Comparison of ENCODE assay signal across 20 cellular contexts in genomic region chr11:95599959-95600586, GRCh38.
DNase-seq lines count a peak whose midpoint lies in the region; ATAC-seq, FAIRE-seq and TF ChIP-seq lines count a peak whose summit lies in the region.
"Had no signal": no experiment of that assay in that cellular context is flagged by ENCODE, and none has a peak within 500 bp of the region (broad histone marks: within the 10 kb centered on the region; RNA-seq: fewer than 3 reads in every experiment).

No MANE protein-coding gene starts in this region.

- H3K4me3 Mint-ChIP-seq in CD4-positive, CD25-positive, alpha-beta regulatory T cell, result peak overlapping the region in 1 of 4 donors; percentile 33
- H3K4me3 Mint-ChIP-seq in neural progenitor cell, result no peak overlapping the region
- H3K4me3 Mint-ChIP-seq: naive B cell had no signal

- peak overlapping the region; percentile 4 for H3K4me2 ChIP-seq in neural progenitor cell

- H4K20me1 ChIP-seq in neural progenitor cell (ENCODE audit: low read depth), result no peaks in the 10 kb centered on the region

- no peaks in the 10 kb centered on the region for H3K9me3 ChIP-seq in CD4-positive, CD25-positive, alpha-beta regulatory T cell (ENCODE audit: control insufficient read depth in 2 of 2, low read length in 2 of 2)
- H3K9me3 ChIP-seq in neural progenitor cell (ENCODE audit: low read depth), result no peaks in the 10 kb centered on the region
- H3K9me3 ChIP-seq in upper lobe of left lung, result no peaks in the 10 kb centered on the region
- H3K9me3 ChIP-seq: BE2C, esophagus muscularis mucosa, upper lobe of right lung had no signal

- TF ChIP-seq EP300 in upper lobe of left lung (IDR thresholded peaks at IDR 0.05), result no peak

- no peak for TF ChIP-seq POLR2A in upper lobe of left lung (IDR thresholded peaks at IDR 0.05)

- no peak overlapping the region for H3K27ac ChIP-seq in CD4-positive, CD25-positive, alpha-beta regulatory T cell (ENCODE audit: insufficient read depth, low read length, poor library complexity, severe bottlenecking)
- H3K27ac ChIP-seq in neural progenitor cell, result no peak overlapping the region
- no peak overlapping the region for H3K27ac ChIP-seq in upper lobe of left lung
- H3K27ac ChIP-seq: cardiac muscle cell, esophagus muscularis mucosa, GM23248, upper lobe of right lung had no signal

- peak overlapping the region; percentile 59 to 88 (median 84) for H3K27ac Mint-ChIP-seq in CD4-positive, CD25-positive, alpha-beta regulatory T cell
- H3K27ac Mint-ChIP-seq in neural progenitor cell, result no peak overlapping the region
- H3K27ac Mint-ChIP-seq: naive B cell had no signal

- peak; percentile 29 for FAIRE-seq in D721Med (lab: Jason Lieb, UNC)
- FAIRE-seq: G401.6, GM12878, K562 had no signal

- H3K27me3 ChIP-seq in CD4-positive, CD25-positive, alpha-beta regulatory T cell (ENCODE audit: control insufficient read depth, insufficient read depth, low read length), result peaks cover under 1% of the 10 kb centered on the region
- H3K27me3 ChIP-seq in neural progenitor cell (no peaks in the 10 kb centered on the region), upper lobe of left lung (no peaks in the 10 kb centered on the region)
- H3K27me3 ChIP-seq: BE2C, cardiac muscle cell, esophagus muscularis mucosa, upper lobe of right lung had no signal

- ATAC-seq in CD4-positive, CD25-positive, alpha-beta regulatory T cell (ENCODE audit: low read depth in 2 of 2), result peak; percentile 28 to 40
- ATAC-seq in HG03175 (IDR thresholded peaks at IDR 0.05; ENCODE audit: unreplicated experiment), result no peak
- no peak for ATAC-seq in upper lobe of left lung (ENCODE audit: low FRiP score in 2 of 2)
- ATAC-seq: GM12878, K562, Right ventricle myocardium inferior, upper lobe of right lung had no signal

- H3K4me3 ChIP-seq in CD4-positive, CD25-positive, alpha-beta regulatory T cell (ENCODE audit: low read depth, low read length), result peak overlapping the region; percentile 9
- H3K4me3 ChIP-seq in neural progenitor cell (no peak overlapping the region), upper lobe of left lung (no peak overlapping the region)
- H3K4me3 ChIP-seq: cardiac muscle cell, esophagus muscularis mucosa, GM12878, GM23248, K562, lung, upper lobe of right lung had no signal

- peaks cover 7% of the 10 kb centered on the region for H3K4me1 ChIP-seq in CD4-positive, CD25-positive, alpha-beta regulatory T cell (ENCODE audit: control insufficient read depth, insufficient read depth, low read length, poor library complexity, severe bottlenecking)
- H3K4me1 ChIP-seq in neural progenitor cell (peaks cover 7% of the 10 kb centered on the region), upper lobe of left lung (no peaks in the 10 kb centered on the region)
- H3K4me1 ChIP-seq: esophagus muscularis mucosa, upper lobe of right lung had no signal

- peak in 2 of 3 donors; percentile 10 to 72 for DNase-seq in CD4-positive, CD25-positive, alpha-beta regulatory T cell
- DNase-seq in D721Med (ENCODE audit: insufficient read length, low spot score) (no peak), neural progenitor cell (ENCODE audit: low spot score) (peak; percentile 12), SKM-1 treated with dmso at 0.1 percent for 144 hours (lab: John Stamatoyannopoulos, UW; ENCODE audit: unreplicated experiment) (no peak), upper lobe of left lung (no peak), NOMO-1 (lab: John Stamatoyannopoulos, UW; ENCODE audit: unreplicated experiment in 2 of 2) (no peak)
- peak; percentile 9 to 31 for DNase-seq in activated CD4-positive, alpha-beta T cell treated with anti-CD3 and anti-CD28 coated beads, Interleukin-2, amount 50 U/mL, for 48 hours
- DNase-seq: BE2C, GM23248, naive B cell, NCI-H1048, upper lobe of right lung had no signal

- no peak for TF ChIP-seq CTCF in D721Med (IDR thresholded peaks at IDR 0.05; ENCODE audit: insufficient read depth, missing control alignments)
- TF ChIP-seq CTCF in neural progenitor cell (IDR thresholded peaks at IDR 0.05), result no peak
- TF ChIP-seq CTCF in upper lobe of left lung (IDR thresholded peaks at IDR 0.05), result no peak

- no peak overlapping the region for H3K9ac ChIP-seq in neural progenitor cell
- H3K9ac ChIP-seq: GM23248 had no signal

- H3K9me3 Mint-ChIP-seq in CD4-positive, CD25-positive, alpha-beta regulatory T cell, result peaks cover 0 to 4% (median 0%) of the 10 kb centered on the region in 7 donors
- H3K9me3 Mint-ChIP-seq in neural progenitor cell, result no peaks in the 10 kb centered on the region

- H2AFZ ChIP-seq in neural progenitor cell (replicated peaks), result no peak overlapping the region
- H2AFZ ChIP-seq: GM23248 had no signal

- H3K4me1 Mint-ChIP-seq in CD4-positive, CD25-positive, alpha-beta regulatory T cell, result peaks cover 13 to 62% (median 30%) of the 10 kb centered on the region in 4 donors
- peaks cover 21% of the 10 kb centered on the region for H3K4me1 Mint-ChIP-seq in neural progenitor cell

- no peaks in the 10 kb centered on the region for H3F3A ChIP-seq in neural progenitor cell (ENCODE audit: low read depth)

- WGBS in upper lobe of left lung, 2 donors, result 62 to 72% methylated on average over 2 of the region's 2 CpGs

- H3K36me3 ChIP-seq in CD4-positive, CD25-positive, alpha-beta regulatory T cell (ENCODE audit: control insufficient read depth, insufficient read depth, low read length), result no peaks in the 10 kb centered on the region
- H3K36me3 ChIP-seq in neural progenitor cell, result no peaks in the 10 kb centered on the region
- no peaks in the 10 kb centered on the region for H3K36me3 ChIP-seq in upper lobe of left lung
- H3K36me3 ChIP-seq: BE2C, cardiac muscle cell, esophagus muscularis mucosa, upper lobe of right lung had no signal

- H3K36me3 Mint-ChIP-seq in CD4-positive, CD25-positive, alpha-beta regulatory T cell, result peaks cover 20% of the 10 kb centered on the region
- H3K36me3 Mint-ChIP-seq in neural progenitor cell, result peaks cover 4% of the 10 kb centered on the region
- H3K36me3 Mint-ChIP-seq: naive B cell had no signal

- no peaks in the 10 kb centered on the region for H3K27me3 Mint-ChIP-seq in CD4-positive, CD25-positive, alpha-beta regulatory T cell
- H3K27me3 Mint-ChIP-seq in neural progenitor cell (ENCODE audit: insufficient read depth, low read depth), result peaks cover 7% of the 10 kb centered on the region

- no peaks in the 10 kb centered on the region for H3K79me2 ChIP-seq in neural progenitor cell (ENCODE audit: low read depth)

Comparison
In these comparisons a context has a peak if more than half of its experiments do, and no peak if none do; other contexts are left out.
1. ATAC-seq: peak in CD4-positive, CD25-positive, alpha-beta regulatory T cell (2 of 2); none in HG03175 (single experiment) and upper lobe of left lung (0 of 2).
2. DNase-seq: peak in CD4-positive, CD25-positive, alpha-beta regulatory T cell (2 of 3), activated CD4-positive, alpha-beta T cell treated with anti-CD3 and anti-CD28 coated beads, Interleukin-2, amount 50 U/mL, for 48 hours (2 of 2) and neural progenitor cell (single experiment); none in D721Med (single experiment), SKM-1 treated with dmso at 0.1 percent for 144 hours (single experiment), upper lobe of left lung (0 of 2) and NOMO-1 (0 of 2).